Comparison of ENCODE assay signal across 1 cellular context in genomic region chr20:46363874-46364669, GRCh38.
TF ChIP-seq lines count a peak whose summit lies in the region.

No MANE protein-coding gene starts in this region.

TF ChIP-seq in GM12878, 131 proteins besides CTCF, POLR2A, EP300 and RAD21 (continued from another document):
- peak; percentile 73 for TF ChIP-seq USF1 (IDR thresholded peaks at IDR 0.05; ENCODE audit: borderline replicate concordance, extremely low read length, insufficient read depth, low read depth, low read length)
- TF ChIP-seq KLF5 (IDR thresholded peaks at IDR 0.05; ENCODE audit: partially characterized antibody) = peak; percentile 92
- peak; percentile 93 for TF ChIP-seq IKZF1 (conservative IDR thresholded peaks at IDR 0.05)
- TF ChIP-seq CBX5 (IDR thresholded peaks at IDR 0.05; ENCODE audit: low read depth) = no peak
- peak; percentile 47; the same call in 1 of the 2 replicates for TF ChIP-seq HCFC1 (IDR thresholded peaks at IDR 0.05; ENCODE audit: low read length)
- TF ChIP-seq TCF3 (IDR thresholded peaks at IDR 0.05; ENCODE audit: borderline replicate concordance, insufficient read depth, low read depth, low read length) = 0 out of 2 replicates have a peak, but pooled peaks have one; percentile 34
- TF ChIP-seq ZBTB4 (CRISPR knock-in tag; IDR thresholded peaks at IDR 0.05) = no peak
- peak; percentile 97 for TF ChIP-seq NKRF (conservative IDR thresholded peaks at IDR 0.05)
- TF ChIP-seq GATAD2B (conservative IDR thresholded peaks at IDR 0.05; ENCODE audit: low read depth) = peak; percentile 96
- TF ChIP-seq STAT1 (conservative IDR thresholded peaks at IDR 0.05) = peak; percentile 95
- TF ChIP-seq POLR2AphosphoS5 (IDR thresholded peaks at IDR 0.05; ENCODE audit: low read length) = peak; percentile 71
- TF ChIP-seq SMAD5 (IDR thresholded peaks at IDR 0.05; ENCODE audit: low read depth) = peak; percentile 60; the same call in 1 of the 2 replicates
- peak; percentile 95 for TF ChIP-seq DPF2 (IDR thresholded peaks at IDR 0.05)
- TF ChIP-seq SRF (IDR thresholded peaks at IDR 0.05; ENCODE audit: low read depth in 2 of 2, low read length in 2 of 2) = peak; percentile 52 to 75; a peak in 3 of 4 replicates
- TF ChIP-seq TCF12 (IDR thresholded peaks at IDR 0.05; ENCODE audit: low read depth, low read length) = peak; percentile 52
- no peak for TF ChIP-seq IRF4 (IDR thresholded peaks at IDR 0.05; ENCODE audit: low read depth, low read length)
- no peak for TF ChIP-seq PRDM15 (CRISPR knock-in tag; IDR thresholded peaks at IDR 0.05)
- peak; percentile 93 for TF ChIP-seq ZBTB40 (IDR thresholded peaks at IDR 0.05; ENCODE audit: borderline replicate concordance)
- TF ChIP-seq IKZF2 (IDR thresholded peaks at IDR 0.05) = peak; percentile 42 to 54; a peak in 2 of 4 replicates
- peak; percentile 58; the same call in 1 of the 2 replicates for TF ChIP-seq ESRRA (IDR thresholded peaks at IDR 0.05; ENCODE audit: low read length)
- TF ChIP-seq RB1 (IDR thresholded peaks at IDR 0.05; ENCODE audit: borderline replicate concordance) = peak; percentile 66; the same call in 1 of the 2 replicates
- peak; percentile 17 for TF ChIP-seq E4F1 (IDR thresholded peaks at IDR 0.05; ENCODE audit: borderline replicate concordance, partially characterized antibody)
- TF ChIP-seq PAX8 (IDR thresholded peaks at IDR 0.05) = no peak
- TF ChIP-seq ZNF207 (IDR thresholded peaks at IDR 0.05; ENCODE audit: borderline replicate concordance) = peak; percentile 87; the same call in 1 of the 2 replicates
- TF ChIP-seq MEF2B (IDR thresholded peaks at IDR 0.05; ENCODE audit: partially characterized antibody, poor library complexity, severe bottlenecking) = peak; percentile 41
- TF ChIP-seq ATF3 (IDR thresholded peaks at IDR 0.05; ENCODE audit: borderline replicate concordance, extremely low read depth, low read depth, low read length) = no peak
- peak; percentile 8 for TF ChIP-seq CREM (IDR thresholded peaks at IDR 0.05; ENCODE audit: low read depth)
- peak; percentile 72 for TF ChIP-seq MAX (IDR thresholded peaks at IDR 0.05; ENCODE audit: low read depth, low read length)
- peak; percentile 85 to 92 for TF ChIP-seq BHLHE40 (IDR thresholded peaks at IDR 0.05; ENCODE audit: borderline replicate concordance in 1 of 2, low read depth in 2 of 2, low read length in 1 of 2)
- peak; percentile 85 for TF ChIP-seq MXI1 (IDR thresholded peaks at IDR 0.05; ENCODE audit: low read depth, low read length)
- TF ChIP-seq TAF1 (IDR thresholded peaks at IDR 0.05; ENCODE audit: borderline replicate concordance, low read depth, low read length) = peak; percentile 82; the same call in 1 of the 2 replicates
- 0 out of 2 replicates have a peak, but pooled peaks have one; percentile 28 for TF ChIP-seq FOXM1 (IDR thresholded peaks at IDR 0.05; ENCODE audit: low read depth, low read length)
- TF ChIP-seq SREBF2 (IDR thresholded peaks at IDR 0.05; ENCODE audit: low read length) = peak; percentile 62; the same call in 1 of the 2 replicates
TF ChIP-seq in GM12878: peak in this region for 53.
